ENCODE assay signal across 1 cellular context in the genomic region with DNA sequence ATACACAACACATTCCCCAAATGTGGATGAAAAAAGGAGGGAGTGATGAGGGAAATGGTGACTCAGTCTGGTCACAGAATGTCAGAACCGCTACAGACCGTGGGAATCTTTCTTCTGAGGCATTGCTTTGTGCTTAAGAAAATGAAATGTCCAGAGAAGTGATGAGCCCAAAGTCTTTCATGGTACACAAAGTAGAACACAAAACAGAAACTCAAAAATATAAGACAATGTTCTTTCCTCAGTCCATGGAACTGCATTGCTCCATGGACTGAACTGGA.
TF ChIP-seq lines count a peak whose summit lies in the region.

No MANE protein-coding gene starts in this region.

TF ChIP-seq in IMR-90, 13 proteins besides CTCF, POLR2A, EP300 and RAD21 (continued from another document):
- TF ChIP-seq RCOR1 (IDR thresholded peaks at IDR 0.05; ENCODE audit: insufficient replicate concordance, low read length) (no peak), SMC3 (IDR thresholded peaks at IDR 0.05; ENCODE audit: low read depth, low read length) (no peak), BHLHE40 (IDR thresholded peaks at IDR 0.05; ENCODE audit: low read depth, low read length) (no peak), NFE2L2 (IDR thresholded peaks at IDR 0.05; ENCODE audit: low read depth, low read length) (no peak), FOS (IDR thresholded peaks at IDR 0.05; ENCODE audit: low read depth, low read length) (no peak), MAFK (IDR thresholded peaks at IDR 0.05; ENCODE audit: low read depth, low read length) (no peak), CEBPB (IDR thresholded peaks at IDR 0.05; ENCODE audit: low read depth, low read length) (no peak), RFX5 (IDR thresholded peaks at IDR 0.05; ENCODE audit: low read depth, low read length) (no peak), CHD1 (IDR thresholded peaks at IDR 0.05; ENCODE audit: low read depth, low read length) (no peak), MXI1 (IDR thresholded peaks at IDR 0.05; ENCODE audit: borderline replicate concordance, low read depth, low read length) (no peak)
- TF ChIP-seq, protein P1, sequence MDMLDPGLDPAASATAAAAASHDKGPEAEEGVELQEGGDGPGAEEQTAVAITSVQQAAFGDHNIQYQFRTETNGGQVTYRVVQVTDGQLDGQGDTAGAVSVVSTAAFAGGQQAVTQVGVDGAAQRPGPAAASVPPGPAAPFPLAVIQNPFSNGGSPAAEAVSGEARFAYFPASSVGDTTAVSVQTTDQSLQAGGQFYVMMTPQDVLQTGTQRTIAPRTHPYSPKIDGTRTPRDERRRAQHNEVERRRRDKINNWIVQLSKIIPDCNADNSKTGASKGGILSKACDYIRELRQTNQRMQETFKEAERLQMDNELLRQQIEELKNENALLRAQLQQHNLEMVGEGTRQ (IDR thresholded peaks at IDR 0.05; ENCODE audit: low read depth, low read length), result no peak
- TF ChIP-seq, protein P2, sequence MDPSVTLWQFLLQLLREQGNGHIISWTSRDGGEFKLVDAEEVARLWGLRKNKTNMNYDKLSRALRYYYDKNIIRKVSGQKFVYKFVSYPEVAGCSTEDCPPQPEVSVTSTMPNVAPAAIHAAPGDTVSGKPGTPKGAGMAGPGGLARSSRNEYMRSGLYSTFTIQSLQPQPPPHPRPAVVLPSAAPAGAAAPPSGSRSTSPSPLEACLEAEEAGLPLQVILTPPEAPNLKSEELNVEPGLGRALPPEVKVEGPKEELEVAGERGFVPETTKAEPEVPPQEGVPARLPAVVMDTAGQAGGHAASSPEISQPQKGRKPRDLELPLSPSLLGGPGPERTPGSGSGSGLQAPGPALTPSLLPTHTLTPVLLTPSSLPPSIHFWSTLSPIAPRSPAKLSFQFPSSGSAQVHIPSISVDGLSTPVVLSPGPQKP (IDR thresholded peaks at IDR 0.05; ENCODE audit: borderline replicate concordance, low read depth, low read length), result no peak
